In the genomic region with DNA sequence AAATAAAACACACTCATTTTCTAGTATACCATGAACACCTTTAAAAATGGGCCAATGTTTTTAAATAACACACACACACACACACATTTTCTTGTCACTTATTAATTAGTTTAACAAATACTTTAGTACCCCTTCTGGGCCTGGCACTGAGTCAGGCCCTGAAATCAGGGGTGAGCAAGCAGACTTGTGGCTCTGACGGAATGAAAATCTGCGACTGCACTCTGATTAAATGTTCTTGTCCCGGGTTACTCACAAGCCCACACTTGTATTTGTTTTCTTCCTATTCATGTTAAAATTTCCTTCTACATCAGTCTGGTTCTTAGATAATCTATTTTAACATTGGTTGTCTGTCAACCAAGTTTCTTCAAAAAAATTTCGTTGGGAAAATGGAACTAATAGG, we compare ENCODE assay signal across 21 cellular contexts. TPM values are rescaled to one million over a fixed set of nuclear protein-coding genes. Genes with fewer than 3 reads are reported as not detected.
DNase-seq lines count a peak whose midpoint lies in the region; ATAC-seq, FAIRE-seq and TF ChIP-seq lines count a peak whose summit lies in the region.
"Had no signal": no experiment of that assay in that cellular context is flagged by ENCODE, and none has a peak within 500 bp of the region (broad histone marks: within the 10 kb centered on the region; RNA-seq: fewer than 3 reads in every experiment).

No MANE protein-coding gene starts in this region.

- ATAC-seq in HG03520 (IDR thresholded peaks at IDR 0.05; ENCODE audit: unreplicated experiment), result no peak
- ATAC-seq: A549; CD8-positive, alpha-beta T cell had no signal

- no peak for TF ChIP-seq CTCF in mammary epithelial cell (conservative IDR thresholded peaks at IDR 0.05 in 1 of 2, IDR thresholded peaks at IDR 0.05 in 1 of 2; ENCODE audit: extremely low read depth in 1 of 2, insufficient read depth in 1 of 2, low read depth in 1 of 2, low read length in 2 of 2)
- TF ChIP-seq CTCF in breast epithelium (IDR thresholded peaks at IDR 0.05), result no peak
- no peak for TF ChIP-seq CTCF in epithelial cell of esophagus (IDR thresholded peaks at IDR 0.05; ENCODE audit: insufficient read depth, low read depth, low read length, missing control alignments)
- TF ChIP-seq CTCF in keratinocyte (optimal IDR thresholded peaks at IDR 0.05 in 1 of 3, IDR thresholded peaks at IDR 0.05 in 1 of 3, conservative IDR thresholded peaks at IDR 0.05 in 1 of 3; ENCODE audit: extremely low read depth in 1 of 3, insufficient read depth in 2 of 3, low read length in 3 of 3), result no peak

- H3K4me2 ChIP-seq in mammary epithelial cell (ENCODE audit: insufficient read depth, low read depth, low read length) (no peak overlapping the region), keratinocyte (ENCODE audit: control insufficient read depth, extremely low read depth, insufficient read depth, low read depth, low read length) (no peak overlapping the region)
- H3K4me2 ChIP-seq: A549; BLaER1 treated with 17β-estradiol and CSF1 and Interleukin-3, amounts not matched to agents 10 nM and 100 nM had no signal

- H2AFZ ChIP-seq in mammary epithelial cell (ENCODE audit: low read depth, low read length) (no peak overlapping the region), keratinocyte (ENCODE audit: control insufficient read depth, low read length) (no peak overlapping the region)

- BruUV-seq in mammary epithelial cell (replicated peaks; lab: Mats Ljungman, UMichigan), result no TSS peak

- 3% methylated on average over 4 of the region's 4 CpGs for WGBS in mammary epithelial cell (ENCODE audit: low coverage, missing lambda C conversion rate)

- in situ Hi-C loops in mammary epithelial cell (cut with MboI; ENCODE audit: low sequenced_read_pairs in 2 of 2), result no loop called here

- DNase-seq in mammary epithelial cell, result peak; percentile 38
- DNase-seq in breast epithelium (ENCODE audit: low spot score in 2 of 2), result no peak
- DNase-seq in epithelial cell of esophagus (ENCODE audit: low read depth), result peak; percentile 63
- peak; percentile 4 for DNase-seq in keratinocyte (ENCODE audit: low read depth, low spot score)
- no peak for DNase-seq in SJCRH30
- DNase-seq: AML-193; Caco-2; Calu3; CD4-positive, alpha-beta T cell; CD8-positive, alpha-beta T cell; DMS79 treated with DMSO at 0.1 percent for 48 hours; GF-D8 had no signal

- dilution Hi-C loops in mammary epithelial cell (cut with HindIII; ENCODE audit: low sequenced_read_pairs), result no loop called here
- dilution Hi-C loops in keratinocyte (cut with MboI; ENCODE audit: extremely low pct_ligation_motif_present, low sequenced_read_pairs), result no loop called here

- H3K9me3 ChIP-seq in mammary epithelial cell (replicated peaks; ENCODE audit: insufficient read depth, low read length) (no peaks in the 10 kb centered on the region), breast epithelium (no peaks in the 10 kb centered on the region), keratinocyte (ENCODE audit: control insufficient read depth, low read depth, low read length) (no peaks in the 10 kb centered on the region), SJCRH30 (replicated peaks) (no peaks in the 10 kb centered on the region)

- H3K36me3 ChIP-seq in mammary epithelial cell (ENCODE audit: insufficient read depth, low read length) (no peaks in the 10 kb centered on the region), breast epithelium (no peaks in the 10 kb centered on the region), keratinocyte (ENCODE audit: control insufficient read depth in 2 of 2, extremely low read depth in 1 of 2, insufficient read depth in 2 of 2, low read length in 2 of 2) (no peaks in the 10 kb centered on the region), SJCRH30 (no peaks in the 10 kb centered on the region)
- H3K36me3 ChIP-seq: BLaER1 treated with 17β-estradiol and CSF1 and Interleukin-3, amounts not matched to agents 10 nM and 100 nM had no signal

- FAIRE-seq in keratinocyte (lab: Jason Lieb, UNC), result no peak
- FAIRE-seq: A549, D721Med, G401.6, GM12891, GM19239 had no signal

- H3K79me2 ChIP-seq in mammary epithelial cell (ENCODE audit: insufficient read depth, low read length), result no peaks in the 10 kb centered on the region
- no peaks in the 10 kb centered on the region for H3K79me2 ChIP-seq in keratinocyte (ENCODE audit: control insufficient read depth, insufficient read depth, low read length)

- intact Hi-C loops in mammary epithelial cell (cut with micrococcal nuclease), result no loop called here
- intact Hi-C loops in breast epithelium (cut with DNase I; ENCODE audit: low total_unique reads), result no loop called here

- H3K9ac ChIP-seq in mammary epithelial cell (ENCODE audit: insufficient read depth, low read length) (no peak overlapping the region), keratinocyte (ENCODE audit: control insufficient read depth, extremely low read depth, insufficient read depth, low read length) (no peak overlapping the region)
- H3K9ac ChIP-seq: BLaER1 treated with 17β-estradiol and CSF1 and Interleukin-3, amounts not matched to agents 10 nM and 100 nM had no signal

- no peaks in the 10 kb centered on the region for H3K4me1 ChIP-seq in mammary epithelial cell (ENCODE audit: insufficient read depth, low read length)
- no peaks in the 10 kb centered on the region for H3K4me1 ChIP-seq in breast epithelium
- no peaks in the 10 kb centered on the region for H3K4me1 ChIP-seq in keratinocyte (ENCODE audit: control insufficient read depth, extremely low read depth, insufficient read depth, low read length)
- no peaks in the 10 kb centered on the region for H3K4me1 ChIP-seq in SJCRH30
- H3K4me1 ChIP-seq: A549; BLaER1 treated with 17β-estradiol and CSF1 and Interleukin-3, amounts not matched to agents 10 nM and 100 nM; Caco-2 had no signal

- H4K20me1 ChIP-seq in mammary epithelial cell (ENCODE audit: insufficient read depth, low read length) (no peaks in the 10 kb centered on the region), keratinocyte (ENCODE audit: control insufficient read depth, extremely low read depth, insufficient read depth, low read length) (no peaks in the 10 kb centered on the region)
- H4K20me1 ChIP-seq: BLaER1 treated with 17β-estradiol and CSF1 and Interleukin-3, amounts not matched to agents 10 nM and 100 nM had no signal

- no peak for TF ChIP-seq POLR2A in breast epithelium (IDR thresholded peaks at IDR 0.05)

- no peak overlapping the region for H3K27ac ChIP-seq in mammary epithelial cell (ENCODE audit: insufficient read depth, low read depth, low read length)
- no peak overlapping the region for H3K27ac ChIP-seq in breast epithelium
- no peak overlapping the region for H3K27ac ChIP-seq in keratinocyte (ENCODE audit: control insufficient read depth, insufficient read depth, low read length)
- H3K27ac ChIP-seq in SJCRH30, result no peak overlapping the region
- H3K27ac ChIP-seq: 22Rv1; A549; BLaER1 treated with 17β-estradiol and CSF1 and Interleukin-3, amounts not matched to agents 10 nM and 100 nM; C4-2B had no signal

- H3K4me3 ChIP-seq in mammary epithelial cell (replicated peaks in 1 of 3; ENCODE audit: insufficient read depth in 1 of 3, low read depth in 2 of 3, low read length in 3 of 3), result no peak overlapping the region
- H3K4me3 ChIP-seq in breast epithelium, result no peak overlapping the region
- no peak overlapping the region for H3K4me3 ChIP-seq in epithelial cell of esophagus (ENCODE audit: low read length)
- H3K4me3 ChIP-seq in keratinocyte (ENCODE audit: control insufficient read depth in 2 of 3, extremely low read depth in 1 of 3, insufficient read depth in 2 of 3, low read depth in 1 of 3, low read length in 3 of 3), result no peak overlapping the region
- H3K4me3 ChIP-seq in SJCRH30, result no peak overlapping the region
- H3K4me3 ChIP-seq: A549; BLaER1 treated with 17β-estradiol and CSF1 and Interleukin-3, amounts not matched to agents 10 nM and 100 nM had no signal

- no peaks in the 10 kb centered on the region for H3K9me1 ChIP-seq in keratinocyte (ENCODE audit: control insufficient read depth, extremely low read depth, insufficient read depth, low read length)

- CTCF ChIA-PET in mammary epithelial cell (lab: Charles Lee; ENCODE audit: low non-redundant PET), result no interaction called here

- no peaks in the 10 kb centered on the region for H3K27me3 ChIP-seq in mammary epithelial cell (ENCODE audit: insufficient read depth, low read length)
- H3K27me3 ChIP-seq in breast epithelium, result no peaks in the 10 kb centered on the region
- H3K27me3 ChIP-seq in keratinocyte (ENCODE audit: control insufficient read depth, extremely low read depth, insufficient read depth, low read length), result no peaks in the 10 kb centered on the region
- no peaks in the 10 kb centered on the region for H3K27me3 ChIP-seq in SJCRH30
- H3K27me3 ChIP-seq: BLaER1 treated with 17β-estradiol and CSF1 and Interleukin-3, amounts not matched to agents 10 nM and 100 nM had no signal

RNA-seq across cellular contexts. Expression of a gene that starts 43.0 kb away (rescaled TPM):
- total RNA-seq in mammary epithelial cell (1 to 10 TPM in 1 of 2 donors, under 1 TPM in 1; 0.19 to 3.5 TPM), breast epithelium (10 to 100 TPM; 21.8 to 76.0 (median 53.1) TPM)
- polyA plus RNA-seq in mammary epithelial cell (0.09 TPM), keratinocyte (0.09 to 0.28 TPM (median 0.27 TPM) in 3 replicates)
- polyA minus RNA-seq in mammary epithelial cell (not detected), keratinocyte (0.53 to 0.80 TPM in 2 of 3 replicates, not detected in the other)
- not detected for polyA plus RNA-seq in keratinocyte (2011; ENCODE audit: low read depth)
- polyA plus RNA-seq in keratinocyte (2011; cell fraction: cytosol; rRNA removed), result 0.14 and 0.41 TPM in 2 replicates
- polyA plus RNA-seq in keratinocyte (2011; cell fraction: nucleus; rRNA removed), result 0.21 and 0.33 TPM in 2 replicates
- polyA plus RNA-seq in keratinocyte (2012; ENCODE audit: low replicate concordance), result 0.09 TPM in 1 of 2 replicates, not detected in the other
- polyA minus RNA-seq in keratinocyte (2011; cell fraction: cytosol; rRNA and poly(A)+ RNA removed), result not detected
- polyA minus RNA-seq in keratinocyte (2011; cell fraction: nucleus; rRNA and poly(A)+ RNA removed), result 0.32 and 0.54 TPM in 2 replicates
- total RNA-seq in SJCRH30 (2014; rRNA removed; shearing (Covaris generic)), result 14.3 and 15.2 TPM in 2 replicates
- total RNA-seq: Caco-2; CD4-positive, alpha-beta T cell had no signal

Comparison
In these comparisons a context has a peak if more than half of its experiments do, and no peak if none do; other contexts are left out.
1. DNase-seq: peak in mammary epithelial cell (single experiment), epithelial cell of esophagus (single experiment) and keratinocyte (single experiment); none in breast epithelium (0 of 2) and SJCRH30 (0 of 2).